20 cellular contexts compared by ENCODE assay signal in the genomic region with DNA sequence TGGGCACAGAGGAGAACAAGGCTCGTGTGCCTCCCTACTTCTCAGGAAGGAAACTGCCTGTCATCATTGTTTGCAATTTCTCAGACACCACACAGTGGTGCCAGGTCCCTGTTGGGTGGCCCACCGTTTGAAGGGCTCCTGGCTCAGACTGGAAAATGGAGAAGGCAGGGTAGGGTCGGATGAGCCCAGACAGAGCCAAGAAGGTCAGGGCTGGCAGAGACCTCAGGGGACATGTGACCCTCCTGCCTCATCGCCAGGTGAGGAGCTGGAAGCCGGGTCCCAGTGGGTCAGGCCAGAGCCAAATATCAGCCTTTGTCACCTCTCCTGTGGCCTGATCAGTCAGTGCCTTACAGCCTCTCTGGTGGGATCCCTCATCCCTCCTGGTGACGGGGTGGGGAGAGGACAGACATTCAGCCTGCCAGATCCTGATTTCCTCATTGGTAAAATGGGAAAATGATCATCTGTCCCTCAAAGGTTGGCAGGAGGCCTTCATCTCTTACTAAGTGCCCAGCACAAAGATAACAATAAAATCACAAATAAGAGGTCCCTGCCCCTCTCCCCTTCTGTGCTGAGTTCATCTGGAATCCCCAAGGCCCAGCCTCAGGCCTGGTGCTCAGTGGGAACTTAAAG.
DNase-seq lines count a peak whose midpoint lies in the region; ATAC-seq and TF ChIP-seq lines count a peak whose summit lies in the region.
"Had no signal": no experiment of that assay in that cellular context is flagged by ENCODE, and none has a peak within 500 bp of the region (broad histone marks: within the 10 kb centered on the region; RNA-seq: fewer than 3 reads in every experiment).

No MANE protein-coding gene starts in this region.

- ATAC-seq in gastroesophageal sphincter (peak; percentile 18), HG03196 (IDR thresholded peaks at IDR 0.05; ENCODE audit: unreplicated experiment) (no peak), HG02884 (IDR thresholded peaks at IDR 0.05; ENCODE audit: unreplicated experiment) (no peak)

- H3K9me3 ChIP-seq in ascending aorta (no peaks in the 10 kb centered on the region), gastroesophageal sphincter (no peaks in the 10 kb centered on the region), stomach smooth muscle (ENCODE audit: control insufficient read depth in 2 of 2, low read length in 2 of 2) (no peaks in the 10 kb centered on the region)
- H3K9me3 ChIP-seq: SJSA1, testis had no signal

- peaks cover 18 to 57% of the 10 kb centered on the region in 2 donors for H3K4me1 ChIP-seq in ascending aorta
- peaks cover 3 to 84% (median 32%) of the 10 kb centered on the region in 3 donors for H3K4me1 ChIP-seq in gastroesophageal sphincter
- peaks cover 44% of the 10 kb centered on the region for H3K4me1 ChIP-seq in stomach smooth muscle (ENCODE audit: control insufficient read depth, insufficient read depth, low read length)
- H3K4me1 ChIP-seq: SJSA1 had no signal

- H3K4me3 ChIP-seq in ascending aorta (no peak overlapping the region), gastroesophageal sphincter (no peak overlapping the region), stomach smooth muscle (ENCODE audit: low read length in 2 of 2) (peak overlapping the region in 1 of 2 donors; percentile 15)
- H3K4me3 ChIP-seq: PC-9, SJSA1, testis had no signal

- TF ChIP-seq CTCF in ascending aorta (IDR thresholded peaks at IDR 0.05), result no peak
- TF ChIP-seq CTCF in gastroesophageal sphincter (IDR thresholded peaks at IDR 0.05), result no peak

- TF ChIP-seq POLR2A in gastroesophageal sphincter (IDR thresholded peaks at IDR 0.05), result no peak

- TF ChIP-seq EP300 in gastroesophageal sphincter (IDR thresholded peaks at IDR 0.05), result no peak

- intact Hi-C loops in ascending aorta (cut with DNase I), result loop anchor here (5.0 kb wide), 6 partner anchors 62 to 472 kb away; partner anchors contain the start of gene LBH

- peak overlapping the region; percentile 91 to 94 for H3K27ac ChIP-seq in ascending aorta
- peak overlapping the region; percentile 88 to 93 (median 91) for H3K27ac ChIP-seq in gastroesophageal sphincter
- H3K27ac ChIP-seq in stomach smooth muscle (ENCODE audit: low read length), result peak overlapping the region; percentile 64
- H3K27ac ChIP-seq: PC-9, SJSA1 had no signal

- WGBS in gastroesophageal sphincter (ENCODE audit: low coverage in 1 of 2), 2 donors, result 48% methylated on average over 5 of the region's 6 CpGs; no CpG with 5 or more reads in 1 of the 2 donors

- DNase-seq in ascending aorta (ENCODE audit: low spot score in 2 of 2) (no peak), mucosa of gallbladder (ENCODE audit: low spot score) (peak; percentile 8), LoVo (ENCODE audit: low spot score) (no peak)
- DNase-seq in stimulated activated naive CD4-positive, alpha-beta T cell treated with Interleukin-2 at 50 U/mL for 16 hours (lab: John Stamatoyannopoulos, UW), result no peak
- DNase-seq: activated CD4-positive, alpha-beta T cell treated with anti-CD3 and anti-CD28 coated beads, Interleukin-2, amount 50 U/mL, for 4 hours; activated gamma-delta T cell; activated T-cell treated with anti-CD3 and anti-CD28 coated beads for 4 hours; CD4-positive, alpha-beta memory T cell; DMS153; erythroblast; GF-D8; NCI-H748 treated with DMSO at 0.1 percent for 48 hours; stimulated activated CD8-positive, alpha-beta memory T cell treated with anti-CD3 and anti-CD28 coated beads, Interleukin-4, amount 100 ng/mL, for 48 hours; testis had no signal

- H3K36me3 ChIP-seq in ascending aorta (no peaks in the 10 kb centered on the region), gastroesophageal sphincter (no peaks in the 10 kb centered on the region), stomach smooth muscle (ENCODE audit: control insufficient read depth in 2 of 2, insufficient read depth in 2 of 2, low read length in 2 of 2) (no peaks in the 10 kb centered on the region)
- H3K36me3 ChIP-seq: SJSA1 had no signal

- H3K27me3 ChIP-seq in ascending aorta (no peaks in the 10 kb centered on the region), gastroesophageal sphincter (no peaks in the 10 kb centered on the region), stomach smooth muscle (ENCODE audit: control insufficient read depth in 1 of 2, insufficient read depth in 2 of 2, low read length in 2 of 2) (no peaks in the 10 kb centered on the region)
- H3K27me3 ChIP-seq: SJSA1, testis had no signal

- peak overlapping the region in 1 of 2 donors; percentile 42 for H3K9ac ChIP-seq in stomach smooth muscle (ENCODE audit: low read length in 2 of 2)
